1 cellular context compared by ENCODE assay signal in the genomic region with DNA sequence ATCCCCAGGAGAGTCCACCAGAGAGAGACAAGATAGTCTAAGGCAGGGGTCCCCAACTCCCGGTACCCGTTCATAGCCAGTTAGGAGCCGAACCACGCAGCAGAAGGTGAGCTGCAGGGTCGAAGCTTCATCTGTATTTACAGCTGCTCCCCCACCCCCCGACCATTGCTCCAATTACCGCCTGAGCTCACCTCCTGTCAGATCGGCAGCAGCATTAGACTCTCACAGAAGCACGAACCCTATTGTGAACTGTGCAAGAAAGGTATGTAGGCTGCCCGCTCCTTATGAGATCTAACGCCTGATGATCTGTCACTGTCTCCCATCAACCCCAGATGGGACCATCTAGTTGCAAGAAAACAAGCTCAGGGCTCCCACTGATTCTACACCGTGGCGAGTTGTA.
TF ChIP-seq lines count a peak whose summit lies in the region.

No MANE protein-coding gene starts in this region.

TF ChIP-seq in H1, 55 proteins besides CTCF, POLR2A, EP300 and RAD21:
- TF ChIP-seq, protein P1, sequence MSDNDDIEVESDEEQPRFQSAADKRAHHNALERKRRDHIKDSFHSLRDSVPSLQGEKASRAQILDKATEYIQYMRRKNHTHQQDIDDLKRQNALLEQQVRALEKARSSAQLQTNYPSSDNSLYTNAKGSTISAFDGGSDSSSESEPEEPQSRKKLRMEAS (IDR thresholded peaks at IDR 0.05), result no peak
- TF ChIP-seq NANOG (IDR thresholded peaks at IDR 0.05; ENCODE audit: insufficient read depth, low read depth, low read length, poor library complexity, severe bottlenecking) (no peak), TAF1 (IDR thresholded peaks at IDR 0.05; ENCODE audit: low read depth, low read length) (no peak), EZH2 (IDR thresholded peaks at IDR 0.05; ENCODE audit: low read depth, low read length, severe bottlenecking) (no peak), RBBP5 (IDR thresholded peaks at IDR 0.05; ENCODE audit: borderline replicate concordance, low read depth, low read length) (no peak), FOSL1 (IDR thresholded peaks at IDR 0.05; ENCODE audit: insufficient read depth, low read depth, low read length) (no peak), HDAC6 (IDR thresholded peaks at IDR 0.05; ENCODE audit: low read depth, low read length) (no peak), SUZ12 (IDR thresholded peaks at IDR 0.05; ENCODE audit: low read length) (no peak)
- TF ChIP-seq, protein P2, sequence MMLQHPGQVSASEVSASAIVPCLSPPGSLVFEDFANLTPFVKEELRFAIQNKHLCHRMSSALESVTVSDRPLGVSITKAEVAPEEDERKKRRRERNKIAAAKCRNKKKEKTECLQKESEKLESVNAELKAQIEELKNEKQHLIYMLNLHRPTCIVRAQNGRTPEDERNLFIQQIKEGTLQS (IDR thresholded peaks at IDR 0.05; ENCODE audit: insufficient read depth, low read depth, low read length), result no peak
- TF ChIP-seq, protein P3, sequence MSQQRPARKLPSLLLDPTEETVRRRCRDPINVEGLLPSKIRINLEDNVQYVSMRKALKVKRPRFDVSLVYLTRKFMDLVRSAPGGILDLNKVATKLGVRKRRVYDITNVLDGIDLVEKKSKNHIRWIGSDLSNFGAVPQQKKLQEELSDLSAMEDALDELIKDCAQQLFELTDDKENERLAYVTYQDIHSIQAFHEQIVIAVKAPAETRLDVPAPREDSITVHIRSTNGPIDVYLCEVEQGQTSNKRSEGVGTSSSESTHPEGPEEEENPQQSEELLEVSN (IDR thresholded peaks at IDR 0.05), result no peak
- TF ChIP-seq, protein P4, sequence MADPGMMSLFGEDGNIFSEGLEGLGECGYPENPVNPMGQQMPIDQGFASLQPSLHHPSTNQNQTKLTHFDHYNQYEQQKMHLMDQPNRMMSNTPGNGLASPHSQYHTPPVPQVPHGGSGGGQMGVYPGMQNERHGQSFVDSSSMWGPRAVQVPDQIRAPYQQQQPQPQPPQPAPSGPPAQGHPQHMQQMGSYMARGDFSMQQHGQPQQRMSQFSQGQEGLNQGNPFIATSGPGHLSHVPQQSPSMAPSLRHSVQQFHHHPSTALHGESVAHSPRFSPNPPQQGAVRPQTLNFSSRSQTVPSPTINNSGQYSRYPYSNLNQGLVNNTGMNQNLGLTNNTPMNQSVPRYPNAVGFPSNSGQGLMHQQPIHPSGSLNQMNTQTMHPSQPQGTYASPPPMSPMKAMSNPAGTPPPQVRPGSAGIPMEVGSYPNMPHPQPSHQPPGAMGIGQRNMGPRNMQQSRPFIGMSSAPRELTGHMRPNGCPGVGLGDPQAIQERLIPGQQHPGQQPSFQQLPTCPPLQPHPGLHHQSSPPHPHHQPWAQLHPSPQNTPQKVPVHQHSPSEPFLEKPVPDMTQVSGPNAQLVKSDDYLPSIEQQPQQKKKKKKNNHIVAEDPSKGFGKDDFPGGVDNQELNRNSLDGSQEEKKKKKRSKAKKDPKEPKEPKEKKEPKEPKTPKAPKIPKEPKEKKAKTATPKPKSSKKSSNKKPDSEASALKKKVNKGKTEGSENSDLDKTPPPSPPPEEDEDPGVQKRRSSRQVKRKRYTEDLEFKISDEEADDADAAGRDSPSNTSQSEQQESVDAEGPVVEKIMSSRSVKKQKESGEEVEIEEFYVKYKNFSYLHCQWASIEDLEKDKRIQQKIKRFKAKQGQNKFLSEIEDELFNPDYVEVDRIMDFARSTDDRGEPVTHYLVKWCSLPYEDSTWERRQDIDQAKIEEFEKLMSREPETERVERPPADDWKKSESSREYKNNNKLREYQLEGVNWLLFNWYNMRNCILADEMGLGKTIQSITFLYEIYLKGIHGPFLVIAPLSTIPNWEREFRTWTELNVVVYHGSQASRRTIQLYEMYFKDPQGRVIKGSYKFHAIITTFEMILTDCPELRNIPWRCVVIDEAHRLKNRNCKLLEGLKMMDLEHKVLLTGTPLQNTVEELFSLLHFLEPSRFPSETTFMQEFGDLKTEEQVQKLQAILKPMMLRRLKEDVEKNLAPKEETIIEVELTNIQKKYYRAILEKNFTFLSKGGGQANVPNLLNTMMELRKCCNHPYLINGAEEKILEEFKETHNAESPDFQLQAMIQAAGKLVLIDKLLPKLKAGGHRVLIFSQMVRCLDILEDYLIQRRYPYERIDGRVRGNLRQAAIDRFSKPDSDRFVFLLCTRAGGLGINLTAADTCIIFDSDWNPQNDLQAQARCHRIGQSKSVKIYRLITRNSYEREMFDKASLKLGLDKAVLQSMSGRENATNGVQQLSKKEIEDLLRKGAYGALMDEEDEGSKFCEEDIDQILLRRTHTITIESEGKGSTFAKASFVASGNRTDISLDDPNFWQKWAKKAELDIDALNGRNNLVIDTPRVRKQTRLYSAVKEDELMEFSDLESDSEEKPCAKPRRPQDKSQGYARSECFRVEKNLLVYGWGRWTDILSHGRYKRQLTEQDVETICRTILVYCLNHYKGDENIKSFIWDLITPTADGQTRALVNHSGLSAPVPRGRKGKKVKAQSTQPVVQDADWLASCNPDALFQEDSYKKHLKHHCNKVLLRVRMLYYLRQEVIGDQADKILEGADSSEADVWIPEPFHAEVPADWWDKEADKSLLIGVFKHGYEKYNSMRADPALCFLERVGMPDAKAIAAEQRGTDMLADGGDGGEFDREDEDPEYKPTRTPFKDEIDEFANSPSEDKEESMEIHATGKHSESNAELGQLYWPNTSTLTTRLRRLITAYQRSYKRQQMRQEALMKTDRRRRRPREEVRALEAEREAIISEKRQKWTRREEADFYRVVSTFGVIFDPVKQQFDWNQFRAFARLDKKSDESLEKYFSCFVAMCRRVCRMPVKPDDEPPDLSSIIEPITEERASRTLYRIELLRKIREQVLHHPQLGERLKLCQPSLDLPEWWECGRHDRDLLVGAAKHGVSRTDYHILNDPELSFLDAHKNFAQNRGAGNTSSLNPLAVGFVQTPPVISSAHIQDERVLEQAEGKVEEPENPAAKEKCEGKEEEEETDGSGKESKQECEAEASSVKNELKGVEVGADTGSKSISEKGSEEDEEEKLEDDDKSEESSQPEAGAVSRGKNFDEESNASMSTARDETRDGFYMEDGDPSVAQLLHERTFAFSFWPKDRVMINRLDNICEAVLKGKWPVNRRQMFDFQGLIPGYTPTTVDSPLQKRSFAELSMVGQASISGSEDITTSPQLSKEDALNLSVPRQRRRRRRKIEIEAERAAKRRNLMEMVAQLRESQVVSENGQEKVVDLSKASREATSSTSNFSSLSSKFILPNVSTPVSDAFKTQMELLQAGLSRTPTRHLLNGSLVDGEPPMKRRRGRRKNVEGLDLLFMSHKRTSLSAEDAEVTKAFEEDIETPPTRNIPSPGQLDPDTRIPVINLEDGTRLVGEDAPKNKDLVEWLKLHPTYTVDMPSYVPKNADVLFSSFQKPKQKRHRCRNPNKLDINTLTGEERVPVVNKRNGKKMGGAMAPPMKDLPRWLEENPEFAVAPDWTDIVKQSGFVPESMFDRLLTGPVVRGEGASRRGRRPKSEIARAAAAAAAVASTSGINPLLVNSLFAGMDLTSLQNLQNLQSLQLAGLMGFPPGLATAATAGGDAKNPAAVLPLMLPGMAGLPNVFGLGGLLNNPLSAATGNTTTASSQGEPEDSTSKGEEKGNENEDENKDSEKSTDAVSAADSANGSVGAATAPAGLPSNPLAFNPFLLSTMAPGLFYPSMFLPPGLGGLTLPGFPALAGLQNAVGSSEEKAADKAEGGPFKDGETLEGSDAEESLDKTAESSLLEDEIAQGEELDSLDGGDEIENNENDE (IDR thresholded peaks at IDR 0.05; ENCODE audit: insufficient replicate concordance, low read length), result no peak
TF ChIP-seq in H1: peak in this region for 0.
